8 cellular contexts compared by ENCODE assay signal in the genomic region with DNA sequence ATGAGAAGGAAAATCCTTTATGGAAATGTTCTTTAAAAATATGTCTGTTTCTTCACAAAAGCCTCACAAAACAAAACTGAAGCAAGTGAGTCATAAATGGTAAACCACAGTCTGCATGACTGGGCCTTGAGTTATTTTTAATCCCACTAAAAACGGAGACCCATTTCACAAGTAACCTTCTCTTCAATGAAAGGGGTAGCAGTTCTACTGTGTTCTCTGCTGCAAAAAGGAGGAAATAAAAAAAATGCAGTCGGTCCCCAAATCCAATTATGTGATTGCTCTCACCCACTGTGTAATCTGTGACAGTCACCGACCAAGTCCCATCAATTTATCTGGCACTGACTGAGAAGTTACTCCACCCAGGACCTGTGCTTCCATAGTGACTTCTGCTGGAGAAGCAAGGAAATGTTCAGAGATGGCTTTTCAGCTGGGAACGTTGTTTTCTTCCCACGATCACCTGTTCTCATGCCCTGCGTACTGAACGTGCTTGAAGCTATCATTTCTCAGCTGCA.
A peak's percentile ranks its signal among the peaks of the same experiment; 100 is the strongest.
DNase-seq lines count a peak whose midpoint lies in the region; ATAC-seq and TF ChIP-seq lines count a peak whose summit lies in the region.

No MANE protein-coding gene starts in this region.

- no peak overlapping the region for H4K5ac ChIP-seq in mesendoderm (ENCODE audit: low read length)

- H2BK120ac ChIP-seq in mesendoderm (ENCODE audit: low read depth, low read length): no peak overlapping the region

- WGBS in mesendoderm (ENCODE audit: extremely low coverage, insufficient coverage, low lambda C conversion rate): no CpG with 5 or more reads among the region's 7 CpGs

- H3K4me3 ChIP-seq in NB4 (ENCODE audit: low read depth, low read length): no peak overlapping the region
- H3K4me3 ChIP-seq in mesendoderm (ENCODE audit: low read length): no peak overlapping the region

- H2BK5ac ChIP-seq in mesendoderm (ENCODE audit: low read length): no peak overlapping the region

- no peaks in the 10 kb centered on the region for H3K27me3 ChIP-seq in mesendoderm (ENCODE audit: insufficient read depth, low read length, poor library complexity)

- H3K4me1 ChIP-seq in mesendoderm (ENCODE audit: control insufficient read depth, low read depth, low read length): peaks cover 12% of the 10 kb centered on the region

- no peak overlapping the region for H3K4me2 ChIP-seq in mesendoderm (ENCODE audit: low read length)

- no peak overlapping the region for H3K9ac ChIP-seq in mesendoderm (ENCODE audit: low read length)

- ATAC-seq in GM18511 (IDR thresholded peaks at IDR 0.05; ENCODE audit: unreplicated experiment): peak; percentile 77

- H3K4ac ChIP-seq in mesendoderm (ENCODE audit: low read depth, low read length): no peak overlapping the region

- TF ChIP-seq POLR2A in NB4 (IDR thresholded peaks at IDR 0.05; ENCODE audit: extremely low read depth, insufficient read length): no peak

- H2BK15ac ChIP-seq in mesendoderm (replicated peaks; ENCODE audit: low read depth): no peak overlapping the region

- DNase-seq in HCEC 1CT (peak; percentile 41), NB4 (ENCODE audit: low read depth) (peak; percentile 44), mesendoderm (peak; percentile 55), KG1 (lab: John Stamatoyannopoulos, UW) (no peak), hippocampal formation (lab: John Stamatoyannopoulos, UW) (no peak), ureter (ENCODE audit: low spot score) (no peak)
- DNase-seq in stimulated activated naive CD4-positive, alpha-beta T cell (lab: John Stamatoyannopoulos, UW): no peak

- no peaks in the 10 kb centered on the region for H3K36me3 ChIP-seq in mesendoderm (ENCODE audit: control insufficient read depth, insufficient read depth, low read length)

- no peak overlapping the region for H2AK5ac ChIP-seq in mesendoderm (ENCODE audit: low read length)

- TF ChIP-seq CTCF in NB4 (IDR thresholded peaks at IDR 0.05; ENCODE audit: low read depth, low read length): no peak

- no peaks in the 10 kb centered on the region for H3K79me1 ChIP-seq in mesendoderm (ENCODE audit: low read length)

- no peak overlapping the region for H3K27ac ChIP-seq in mesendoderm (ENCODE audit: low read depth, low read length)

- no peaks in the 10 kb centered on the region for H3K79me2 ChIP-seq in mesendoderm (ENCODE audit: control insufficient read depth, insufficient read depth, low read length)

- H3K56ac ChIP-seq in mesendoderm (ENCODE audit: low read length): no peak overlapping the region

- H4K8ac ChIP-seq in mesendoderm (ENCODE audit: low read depth, low read length): no peak overlapping the region

- no peak overlapping the region for H3K18ac ChIP-seq in mesendoderm (ENCODE audit: low read length)

- H3K23ac ChIP-seq in mesendoderm (ENCODE audit: low read length): no peak overlapping the region

Comparison
In these comparisons a context has a peak if more than half of its experiments do, and no peak if none do; other contexts are left out.
1. DNase-seq: peak in HCEC 1CT (single experiment), NB4 (single experiment) and mesendoderm (single experiment); none in KG1 (single experiment), hippocampal formation (0 of 2), stimulated activated naive CD4-positive, alpha-beta T cell (0 of 6) and ureter (single experiment).